ENCODE assay signal across 8 cellular contexts in the genomic region with DNA sequence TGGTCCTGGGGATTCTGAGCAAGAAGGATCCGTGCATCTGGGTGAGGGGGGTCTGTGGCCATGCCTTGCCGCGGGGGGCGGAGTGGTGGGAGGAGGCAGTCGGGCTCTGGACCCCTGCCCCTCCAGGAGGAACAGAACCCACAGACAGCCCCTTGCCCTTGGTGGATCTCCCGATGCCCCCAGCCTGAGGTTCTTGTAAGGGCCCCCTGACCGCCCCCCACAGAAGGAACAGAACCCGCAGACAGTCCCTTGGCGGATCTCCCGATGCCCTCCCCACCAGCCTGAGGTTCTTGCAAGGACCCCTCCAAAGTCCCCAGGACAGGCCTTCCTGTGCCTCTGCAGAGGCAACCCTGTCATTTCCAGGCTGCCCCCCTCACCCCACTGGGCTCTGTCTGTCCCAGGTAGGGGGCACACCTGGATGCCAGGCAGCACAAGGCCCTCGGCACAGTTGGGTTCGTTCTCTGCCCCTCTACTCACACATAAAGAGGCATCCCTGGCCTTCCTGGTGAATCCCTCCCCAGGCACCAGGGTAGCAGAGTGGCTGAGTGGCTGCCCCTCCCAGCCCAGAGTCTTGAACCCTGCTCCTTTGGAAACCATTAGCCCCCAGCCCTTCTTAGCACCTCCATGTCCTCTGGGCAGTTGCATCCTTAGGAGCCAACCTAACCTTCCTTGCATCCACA. TPM values are rescaled to one million over a fixed set of nuclear protein-coding genes. Genes with fewer than 3 reads are reported as not detected.
A peak's percentile ranks its signal among the peaks of the same experiment; 100 is the strongest.
DNase-seq lines count a peak whose midpoint lies in the region; ATAC-seq and TF ChIP-seq lines count a peak whose summit lies in the region.

No MANE protein-coding gene starts in this region.

- no peaks in the 10 kb centered on the region for H3K9me3 ChIP-seq in tibial artery

- H3K4me1 ChIP-seq in tibial artery, result peaks cover 10 to 49% (median 42%) of the 10 kb centered on the region in 4 donors

- H3K36me3 Mint-ChIP-seq in activated T-cell treated with anti-CD3 and anti-CD28 coated beads, Interleukin-2, amount 50 U/mL, for 24 hours (ENCODE audit: low read depth), result no peaks in the 10 kb centered on the region
- H3K36me3 Mint-ChIP-seq in chondrocyte (ENCODE audit: low read depth) (no peaks in the 10 kb centered on the region), memory B cell (no peaks in the 10 kb centered on the region)

- H3K27me3 ChIP-seq in tibial artery, result no peaks in the 10 kb centered on the region

- no peaks in the 10 kb centered on the region for H3K36me3 ChIP-seq in tibial artery

- no peak for DNase-seq in activated T-cell treated with anti-CD3 and anti-CD28 coated beads, Interleukin-2, amount 50 U/mL, for 24 hours
- DNase-seq in activated T-cell treated with anti-CD3 and anti-CD28 coated beads for 4 hours (no peak), chondrocyte (ENCODE audit: low spot score) (no peak), memory B cell (ENCODE audit: low spot score in 2 of 2) (no peak), tibial artery (peak in 1 of 2 donors; percentile 68), medulla oblongata (ENCODE audit: extremely low spot score) (no peak), DMS 273 treated with DMSO at 0.1 percent for 48 hours (lab: John Stamatoyannopoulos, UW) (no peak), epidermal melanocyte (ENCODE audit: insufficient read length, low spot score) (no peak)

- TF ChIP-seq CTCF in chondrocyte (IDR thresholded peaks at IDR 0.05) (no peak), tibial artery (IDR thresholded peaks at IDR 0.05) (no peak)

- ATAC-seq in memory B cell (ENCODE audit: low read depth), result no peak

- intact Hi-C loops in tibial artery (cut with DNase I; ENCODE audit: low total_unique reads), result loop anchor here (2.0 to 10.0 kb wide), 2 partner anchors 63 to 127 kb away; a partner anchor contains a TSS

- H3K9me3 Mint-ChIP-seq in activated T-cell treated with anti-CD3 and anti-CD28 coated beads, Interleukin-2, amount 50 U/mL, for 24 hours, result no peaks in the 10 kb centered on the region
- H3K9me3 Mint-ChIP-seq in chondrocyte (ENCODE audit: low read depth), result no peaks in the 10 kb centered on the region
- no peaks in the 10 kb centered on the region for H3K9me3 Mint-ChIP-seq in memory B cell

- H3K4me3 Mint-ChIP-seq in activated T-cell treated with anti-CD3 and anti-CD28 coated beads, Interleukin-2, amount 50 U/mL, for 24 hours, result peak overlapping the region; percentile 58
- H3K4me3 Mint-ChIP-seq in chondrocyte (ENCODE audit: unreplicated experiment) (peak overlapping the region; percentile 75), memory B cell (peak overlapping the region; percentile 25)

- H3K27ac ChIP-seq in tibial artery, result peak overlapping the region; percentile 81 to 94

- peak overlapping the region; percentile 64 to 69 for H3K4me3 ChIP-seq in tibial artery

- H3K27ac Mint-ChIP-seq in activated T-cell treated with anti-CD3 and anti-CD28 coated beads, Interleukin-2, amount 50 U/mL, for 24 hours, result no peak overlapping the region
- peak overlapping the region; percentile 68 for H3K27ac Mint-ChIP-seq in chondrocyte (ENCODE audit: unreplicated experiment)
- no peak overlapping the region for H3K27ac Mint-ChIP-seq in memory B cell

- H3K4me1 Mint-ChIP-seq in activated T-cell treated with anti-CD3 and anti-CD28 coated beads, Interleukin-2, amount 50 U/mL, for 24 hours (ENCODE audit: low read depth), result peaks cover 11% of the 10 kb centered on the region
- H3K4me1 Mint-ChIP-seq in chondrocyte (ENCODE audit: low read depth) (peaks cover 31% of the 10 kb centered on the region), memory B cell (peaks cover 7% of the 10 kb centered on the region)

- H3K27me3 Mint-ChIP-seq in activated T-cell treated with anti-CD3 and anti-CD28 coated beads, Interleukin-2, amount 50 U/mL, for 24 hours, result peaks cover 31% of the 10 kb centered on the region
- H3K27me3 Mint-ChIP-seq in chondrocyte (ENCODE audit: low read depth) (no peaks in the 10 kb centered on the region), memory B cell (peaks cover 14% of the 10 kb centered on the region)

RNA-seq across cellular contexts. Expression of a gene that starts 1.9 kb away (rescaled TPM):
- total RNA-seq in chondrocyte, result 261 to 354 TPM (median 264 TPM) in 3 replicates

Comparison
In these comparisons a context has a peak if more than half of its experiments do, and no peak if none do; other contexts are left out.
1. H3K4me3 Mint-ChIP-seq: peak in every context shown above with its lines; median percentile 75 in chondrocyte; 58 in activated T-cell treated with anti-CD3 and anti-CD28 coated beads, Interleukin-2, amount 50 U/mL, for 24 hours; 25 in memory B cell.